ENCODE assay signal across 8 cellular contexts in the genomic region with DNA sequence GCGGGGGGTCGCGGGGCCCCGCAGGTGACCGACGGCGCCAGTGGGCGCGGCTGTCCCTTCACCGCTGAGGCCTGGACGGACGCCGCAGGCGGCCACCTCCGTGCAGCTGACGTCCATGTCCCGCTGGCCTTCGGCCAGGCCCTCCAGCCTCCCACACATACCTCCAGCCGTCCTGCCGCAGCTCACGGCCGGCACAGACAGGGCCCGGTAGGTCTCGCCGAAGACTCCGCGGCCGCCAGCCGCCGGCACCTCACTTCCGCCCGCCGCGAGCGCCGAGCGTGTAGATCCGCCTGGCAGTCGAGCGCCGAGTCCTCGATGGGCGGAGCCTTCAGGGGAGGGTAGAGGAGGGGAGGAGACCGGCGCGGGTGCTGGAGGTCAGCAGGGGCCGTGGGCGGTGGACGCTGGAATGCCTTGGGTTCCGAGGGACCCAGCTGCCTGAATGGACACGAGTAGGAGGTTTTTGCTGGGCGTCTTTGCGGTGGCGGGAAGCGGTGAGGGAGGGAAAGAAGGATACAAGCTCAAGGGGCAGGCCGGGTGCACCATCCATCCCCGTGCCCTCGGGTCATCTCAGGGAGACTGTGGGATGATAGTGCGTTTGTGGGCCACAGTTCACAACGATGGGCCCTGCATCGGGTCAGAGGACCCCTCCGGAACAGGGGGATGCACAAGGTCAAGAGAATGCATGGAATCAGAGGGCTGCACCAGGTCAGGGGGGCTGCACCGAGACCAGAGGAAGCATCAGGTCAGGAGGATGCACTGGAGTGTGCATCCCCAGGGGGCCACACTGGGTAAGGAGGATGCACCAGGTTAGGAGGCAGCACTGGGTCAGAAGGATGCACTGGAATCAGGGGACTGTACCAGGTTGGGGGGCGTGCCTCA. TPM values are rescaled to one million over a fixed set of nuclear protein-coding genes. Genes with fewer than 3 reads are reported as not detected.
A peak's percentile ranks its signal among the peaks of the same experiment; 100 is the strongest.
DNase-seq lines count a peak whose midpoint lies in the region; ATAC-seq and TF ChIP-seq lines count a peak whose summit lies in the region.

A gene with protein sequence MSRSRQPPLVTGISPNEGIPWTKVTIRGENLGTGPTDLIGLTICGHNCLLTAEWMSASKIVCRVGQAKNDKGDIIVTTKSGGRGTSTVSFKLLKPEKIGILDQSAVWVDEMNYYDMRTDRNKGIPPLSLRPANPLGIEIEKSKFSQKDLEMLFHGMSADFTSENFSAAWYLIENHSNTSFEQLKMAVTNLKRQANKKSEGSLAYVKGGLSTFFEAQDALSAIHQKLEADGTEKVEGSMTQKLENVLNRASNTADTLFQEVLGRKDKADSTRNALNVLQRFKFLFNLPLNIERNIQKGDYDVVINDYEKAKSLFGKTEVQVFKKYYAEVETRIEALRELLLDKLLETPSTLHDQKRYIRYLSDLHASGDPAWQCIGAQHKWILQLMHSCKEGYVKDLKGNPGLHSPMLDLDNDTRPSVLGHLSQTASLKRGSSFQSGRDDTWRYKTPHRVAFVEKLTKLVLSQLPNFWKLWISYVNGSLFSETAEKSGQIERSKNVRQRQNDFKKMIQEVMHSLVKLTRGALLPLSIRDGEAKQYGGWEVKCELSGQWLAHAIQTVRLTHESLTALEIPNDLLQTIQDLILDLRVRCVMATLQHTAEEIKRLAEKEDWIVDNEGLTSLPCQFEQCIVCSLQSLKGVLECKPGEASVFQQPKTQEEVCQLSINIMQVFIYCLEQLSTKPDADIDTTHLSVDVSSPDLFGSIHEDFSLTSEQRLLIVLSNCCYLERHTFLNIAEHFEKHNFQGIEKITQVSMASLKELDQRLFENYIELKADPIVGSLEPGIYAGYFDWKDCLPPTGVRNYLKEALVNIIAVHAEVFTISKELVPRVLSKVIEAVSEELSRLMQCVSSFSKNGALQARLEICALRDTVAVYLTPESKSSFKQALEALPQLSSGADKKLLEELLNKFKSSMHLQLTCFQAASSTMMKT (minus strand): TSS at position 282 of the 879 bp plus-strand sequence. CDS start 55,321 bp downstream, outside the sequence.

- H3K4me3 Mint-ChIP-seq in endothelial cell (ENCODE audit: unreplicated experiment) (peak within 1 kb of the TSS; percentile 99), mesothelial cell of epicardium (peak within 1 kb of the TSS; percentile 98)

- H3K4me1 Mint-ChIP-seq in endothelial cell (ENCODE audit: unreplicated experiment), result peaks cover 14% of the 10 kb centered on the region
- H3K4me1 Mint-ChIP-seq in mesothelial cell of epicardium, result peaks cover 16% of the 10 kb centered on the region

- ATAC-seq in GM19397 (IDR thresholded peaks at IDR 0.05; ENCODE audit: unreplicated experiment) (peak; percentile 90), HG03558 (IDR thresholded peaks at IDR 0.05; ENCODE audit: extremely low read depth, unreplicated experiment) (peak; percentile 72)

- no peaks in the 10 kb centered on the region for H3K9me3 Mint-ChIP-seq in endothelial cell (ENCODE audit: unreplicated experiment)
- no peaks in the 10 kb centered on the region for H3K9me3 Mint-ChIP-seq in mesothelial cell of epicardium

- DNase-seq in CMK (ENCODE audit: low read depth), result peak; percentile 41
- DNase-seq in NT2/D1 (ENCODE audit: low read depth, low spot score), result no peak
- DNase-seq in activated CD8-positive, alpha-beta memory T cell treated with anti-CD3 and anti-CD28 coated beads, Interleukin-2, amount 50 U/mL, for 24 hours (ENCODE audit: extremely low read depth), result peak; percentile 70
- peak; percentile 89 for DNase-seq in endothelial cell (ENCODE audit: low spot score)
- DNase-seq in mesothelial cell of epicardium (ENCODE audit: low spot score in 2 of 2, unreplicated experiment in 2 of 2), result peak; percentile 76 to 84
- peak; percentile 61 to 69 for DNase-seq in stimulated activated CD8-positive, alpha-beta memory T cell treated with anti-CD3 and anti-CD28 coated beads, Interleukin-15, amount 100 ng/mL, for 4 hours (ENCODE audit: low read depth in 2 of 2)

- H3K4me1 ChIP-seq in NT2/D1 (ENCODE audit: insufficient read depth, insufficient read length), result no peaks in the 10 kb centered on the region

- peak within 1 kb of the TSS; percentile 87 for H3K4me3 ChIP-seq in NT2/D1 (ENCODE audit: insufficient read length, low read depth)

- TF ChIP-seq CTCF in endothelial cell (IDR thresholded peaks at IDR 0.05; ENCODE audit: unreplicated experiment) (no peak), mesothelial cell of epicardium (IDR thresholded peaks at IDR 0.05; ENCODE audit: unreplicated experiment) (no peak)

- H3K36me3 Mint-ChIP-seq in endothelial cell (ENCODE audit: low read depth, unreplicated experiment), result no peaks in the 10 kb centered on the region
- H3K36me3 Mint-ChIP-seq in mesothelial cell of epicardium, result no peaks in the 10 kb centered on the region

- H3K27me3 Mint-ChIP-seq in endothelial cell (ENCODE audit: unreplicated experiment), result peaks cover 13% of the 10 kb centered on the region
- H3K27me3 Mint-ChIP-seq in mesothelial cell of epicardium (ENCODE audit: low read depth), result no peaks in the 10 kb centered on the region

- no peaks in the 10 kb centered on the region for H3K27me3 ChIP-seq in NT2/D1 (ENCODE audit: insufficient read depth, insufficient read length)

- H3K9me3 ChIP-seq in NT2/D1 (ENCODE audit: insufficient read depth, low read length), result no peaks in the 10 kb centered on the region

- H3K27ac Mint-ChIP-seq in endothelial cell (ENCODE audit: unreplicated experiment) (peak within 1 kb of the TSS; percentile 77), mesothelial cell of epicardium (peak within 1 kb of the TSS; percentile 89)

- peak within 1 kb of the TSS; percentile 96 for H3K9ac ChIP-seq in NT2/D1 (ENCODE audit: insufficient read length, low read depth)

- H3K36me3 ChIP-seq in NT2/D1 (ENCODE audit: insufficient read depth, insufficient read length, low read length), result peaks cover 9% of the 10 kb centered on the region

RNA-seq across cellular contexts. Expression of the gene that starts here (rescaled TPM):
- total RNA-seq in endothelial cell (ENCODE audit: unreplicated experiment) (34.6 TPM), mesothelial cell of epicardium (20.3 to 22.9 TPM (median 22.1 TPM) in 3 replicates)
